1 cellular context compared by ENCODE assay signal in genomic region chr11:33912405-33913361, GRCh38.
TF ChIP-seq lines count a peak whose summit lies in the region.

No MANE protein-coding gene starts in this region.

TF ChIP-seq in K562, 482 proteins besides CTCF, POLR2A, EP300 and RAD21 (continued from another document and continues in another):
- TF ChIP-seq BCL6 (CRISPR knock-in tag; IDR thresholded peaks at IDR 0.05) (no peak), ZNF239 (CRISPR knock-in tag; IDR thresholded peaks at IDR 0.05) (no peak), ZBTB49 (CRISPR knock-in tag; IDR thresholded peaks at IDR 0.05; ENCODE audit: borderline replicate concordance) (no peak), HNRNPLL (IDR thresholded peaks at IDR 0.05; ENCODE audit: low read depth, low read length, poor library complexity, severe bottlenecking) (no peak), PRPF4 (IDR thresholded peaks at IDR 0.05; ENCODE audit: insufficient read depth, low read depth, low read length, poor library complexity, severe bottlenecking) (no peak), ZNF785 (CRISPR knock-in tag; IDR thresholded peaks at IDR 0.05) (no peak), ZBTB5 (IDR thresholded peaks at IDR 0.05) (no peak), ZFP36 (IDR thresholded peaks at IDR 0.05; ENCODE audit: low read depth, low read length, partially characterized antibody) (no peak), NEUROD1 (IDR thresholded peaks at IDR 0.05; ENCODE audit: borderline replicate concordance, low read depth, low read length, partially characterized antibody) (no peak), MIER1 (IDR thresholded peaks at IDR 0.05; ENCODE audit: low read depth) (no peak), TAF15 (IDR thresholded peaks at IDR 0.05; ENCODE audit: low read depth, low read length) (no peak), ZNF830 (CRISPR knock-in tag; IDR thresholded peaks at IDR 0.05) (0 out of 2 replicates have a peak, but pooled peaks have one; percentile 64), SNAPC5 (CRISPR knock-in tag; IDR thresholded peaks at IDR 0.05) (no peak), CREBBP (IDR thresholded peaks at IDR 0.05; ENCODE audit: low read depth, low read length) (no peak), ZSCAN32 (CRISPR knock-in tag; IDR thresholded peaks at IDR 0.05) (no peak), LCOR (CRISPR knock-in tag; IDR thresholded peaks at IDR 0.05) (peak; percentile 45; the same call in 1 of the 2 replicates), KDM5B (IDR thresholded peaks at IDR 0.05; ENCODE audit: insufficient replicate concordance, low read depth, low read length) (no peak), ZNF316 (IDR thresholded peaks at IDR 0.05) (peak; percentile 92), RBFOX2 (IDR thresholded peaks at IDR 0.05; ENCODE audit: low read depth, low read length) (0 out of 2 replicates have a peak, but pooled peaks have one; percentile 50), ZNF311 (CRISPR knock-in tag; IDR thresholded peaks at IDR 0.05) (peak; percentile 33; the same call in 1 of the 2 replicates), ZNF444 (CRISPR knock-in tag; IDR thresholded peaks at IDR 0.05) (no peak), ZNF277 (CRISPR knock-in tag; IDR thresholded peaks at IDR 0.05; ENCODE audit: borderline replicate concordance) (no peak), E2F3 (CRISPR knock-in tag; IDR thresholded peaks at IDR 0.05) (no peak), POLR2G (IDR thresholded peaks at IDR 0.05; ENCODE audit: low read depth, low read length) (no peak), ETV6 (IDR thresholded peaks at IDR 0.05; ENCODE audit: borderline replicate concordance in 1 of 2, low read depth in 2 of 2, low read length in 1 of 2) (no peak), ETV6 (CRISPR knock-in tag; IDR thresholded peaks at IDR 0.05; ENCODE audit: borderline replicate concordance) (no peak), GATAD2A (IDR thresholded peaks at IDR 0.05) (no peak), KAT7 (CRISPR knock-in tag; IDR thresholded peaks at IDR 0.05; ENCODE audit: borderline replicate concordance) (0 out of 2 replicates have a peak, but pooled peaks have one; percentile 70), POLR2B (IDR thresholded peaks at IDR 0.05; ENCODE audit: low read depth, partially characterized antibody) (no peak), ZBTB11 (CRISPR knock-in tag; IDR thresholded peaks at IDR 0.05) (peak in 1 of 3 experiments; percentile 46; a peak in 1 of 6 replicates), IFI16 (CRISPR knock-in tag; IDR thresholded peaks at IDR 0.05) (no peak), ATF1 (CRISPR knock-in tag; IDR thresholded peaks at IDR 0.05) (no peak), ATF1 (tag; IDR thresholded peaks at IDR 0.05) (peak; percentile 57; the same call in 1 of the 2 replicates), CHCHD3 (CRISPR knock-in tag; IDR thresholded peaks at IDR 0.05) (no peak), DEAF1 (CRISPR knock-in tag; IDR thresholded peaks at IDR 0.05) (no peak), NFIC (IDR thresholded peaks at IDR 0.05) (no peak), PURB (CRISPR knock-in tag; IDR thresholded peaks at IDR 0.05; ENCODE audit: low read depth) (no peak), HBP1 (CRISPR knock-in tag; IDR thresholded peaks at IDR 0.05) (no peak), U2AF1 (optimal IDR thresholded peaks at IDR 0.05; ENCODE audit: low read depth, low read length) (no peak), CEBPB (tag; IDR thresholded peaks at IDR 0.05) (peak; percentile 96), CGGBP1 (CRISPR knock-in tag; IDR thresholded peaks at IDR 0.05) (no peak), ATF7 (IDR thresholded peaks at IDR 0.05) (peak; percentile 76), BRF2 (IDR thresholded peaks at IDR 0.05; ENCODE audit: borderline replicate concordance, insufficient read depth, insufficient read length) (no peak), YY1 (IDR thresholded peaks at IDR 0.05; ENCODE audit: borderline replicate concordance in 1 of 3, control insufficient read depth in 1 of 3, extremely low read depth in 1 of 3, insufficient read depth in 3 of 3, insufficient read length in 1 of 3, insufficient replicate concordance in 2 of 3, low read depth in 1 of 3, low read length in 2 of 3) (peak in 1 of 3 experiments; percentile 27), SETDB1 (IDR thresholded peaks at IDR 0.05; ENCODE audit: low read length) (no peak), TAF9B (IDR thresholded peaks at IDR 0.05; ENCODE audit: partially characterized antibody) (no peak), PKNOX1 (IDR thresholded peaks at IDR 0.05) (peak; percentile 72), NFIX (CRISPR knock-in tag; IDR thresholded peaks at IDR 0.05; ENCODE audit: low read depth) (no peak), HNRNPUL1 (IDR thresholded peaks at IDR 0.05; ENCODE audit: low read length) (no peak), EZH2 (IDR thresholded peaks at IDR 0.05; ENCODE audit: borderline replicate concordance, low read depth, low read length) (no peak), SRSF9 (IDR thresholded peaks at IDR 0.05; ENCODE audit: borderline replicate concordance, low read depth, low read length) (no peak), BHLHE40 (IDR thresholded peaks at IDR 0.05; ENCODE audit: low read length) (no peak; the same call in 1 of the 2 replicates), MXI1 (IDR thresholded peaks at IDR 0.05; ENCODE audit: low read depth, low read length) (no peak)
